7 cellular contexts compared by ENCODE assay signal in genomic region chr12:55060470-55060869, GRCh38. TPM values are rescaled to one million over a fixed set of nuclear protein-coding genes. Genes with fewer than 3 reads are reported as not detected.
DNase-seq lines count a peak whose midpoint lies in the region; ATAC-seq and TF ChIP-seq lines count a peak whose summit lies in the region.

No MANE protein-coding gene starts in this region.

- TF ChIP-seq EP300 in gastroesophageal sphincter (IDR thresholded peaks at IDR 0.05): no peak

- peaks cover 15% of the 10 kb centered on the region for H3K27me3 Mint-ChIP-seq in memory B cell

- H3K9me3 Mint-ChIP-seq in memory B cell: no peaks in the 10 kb centered on the region

- peaks cover 13% of the 10 kb centered on the region for H3F3A ChIP-seq in MM.1S (ENCODE audit: insufficient read depth, low read length)

- H3K27me3 ChIP-seq in MM.1S (replicated peaks; ENCODE audit: insufficient read depth, low read length) (no peaks in the 10 kb centered on the region), gastroesophageal sphincter (peaks cover 32% of the 10 kb centered on the region)

- H3K4me2 ChIP-seq in MM.1S (ENCODE audit: low read depth, low read length): peak overlapping the region; percentile 60

- no peak overlapping the region for H3K4me3 Mint-ChIP-seq in memory B cell

- no peak for TF ChIP-seq POLR2A in gastroesophageal sphincter (IDR thresholded peaks at IDR 0.05)

- peak overlapping the region; percentile 51 for H2AFZ ChIP-seq in MM.1S (ENCODE audit: low read length)

- DNase-seq in MM.1S (peak; percentile 88), memory B cell (ENCODE audit: low spot score in 2 of 2) (no peak), retina (no peak)
- no peak for DNase-seq in NK-92 treated with Interleukin-12 subunit alpha and Interleukin-12 subunit beta, amount 100 ng/mL, for 24 hours (lab: John Stamatoyannopoulos, UW)

- H3K4me1 ChIP-seq in MM.1S (ENCODE audit: low read length): peaks cover 28% of the 10 kb centered on the region
- no peaks in the 10 kb centered on the region for H3K4me1 ChIP-seq in gastroesophageal sphincter

- H3K4me3 ChIP-seq in MM.1S (ENCODE audit: low read length): 0 out of 2 replicates have a peak overlapping the region, but pooled peaks have one; percentile 17
- H3K4me3 ChIP-seq in gastroesophageal sphincter: no peak overlapping the region

- no peaks in the 10 kb centered on the region for H4K20me1 ChIP-seq in MM.1S (ENCODE audit: insufficient read depth, low read length)

- no peaks in the 10 kb centered on the region for H3K36me3 Mint-ChIP-seq in memory B cell

- H3K79me2 ChIP-seq in MM.1S (ENCODE audit: low read length): no peaks in the 10 kb centered on the region

- peaks cover 6% of the 10 kb centered on the region for H3K4me1 Mint-ChIP-seq in memory B cell

- H3K27ac ChIP-seq in MM.1S (ENCODE audit: low read length): peak overlapping the region; percentile 57
- H3K27ac ChIP-seq in gastroesophageal sphincter: no peak overlapping the region

- H3K27ac Mint-ChIP-seq in memory B cell: no peak overlapping the region

- 0 to 58% methylated on average over 1 to 2 of the region's 2 CpGs for WGBS in gastroesophageal sphincter (ENCODE audit: low coverage in 1 of 2), 2 donors

- no peaks in the 10 kb centered on the region for H3K9me2 ChIP-seq in MM.1S (replicated peaks; ENCODE audit: insufficient read depth, low read length)

- peak; percentile 100 for ATAC-seq in GM18907 (IDR thresholded peaks at IDR 0.05; ENCODE audit: unreplicated experiment)
- peak; percentile 100 for ATAC-seq in GM21825 (IDR thresholded peaks at IDR 0.05; ENCODE audit: unreplicated experiment)
- peak; percentile 47 for ATAC-seq in memory B cell (ENCODE audit: low read depth)
- no peak for ATAC-seq in gastroesophageal sphincter

- H3K36me3 ChIP-seq in MM.1S (replicated peaks; ENCODE audit: insufficient read depth, low read length) (no peaks in the 10 kb centered on the region), gastroesophageal sphincter (no peaks in the 10 kb centered on the region)

- no peaks in the 10 kb centered on the region for H3K9me3 ChIP-seq in MM.1S (replicated peaks; ENCODE audit: insufficient read depth, low read length)
- H3K9me3 ChIP-seq in gastroesophageal sphincter: no peaks in the 10 kb centered on the region

- TF ChIP-seq CTCF in MM.1S (IDR thresholded peaks at IDR 0.05; ENCODE audit: low read length) (no peak), gastroesophageal sphincter (IDR thresholded peaks at IDR 0.05) (no peak)

- peak overlapping the region; percentile 13; the same call in 1 of the 2 replicates for H3K9ac ChIP-seq in MM.1S (ENCODE audit: low read length)

RNA-seq across cellular contexts. Expression of gene NEUROD4, which starts 40.7 kb away (rescaled TPM):
- not detected for total RNA-seq in gastroesophageal sphincter
